In genomic region chr17:16435951-16436886, GRCh38 we compare ENCODE assay signal across 1 cellular context.
TF ChIP-seq lines count a peak whose summit lies in the region.

No MANE protein-coding gene starts in this region.

TF ChIP-seq in HepG2, 621 proteins besides CTCF, POLR2A, EP300 and RAD21 (continued from another document and continues in another):
- TF ChIP-seq ZNF597 (CRISPR knock-in tag; IDR thresholded peaks at IDR 0.05) (no peak), ZEB1 (IDR thresholded peaks at IDR 0.05; ENCODE audit: insufficient replicate concordance, low read depth) (no peak), ZNF775 (CRISPR knock-in tag; IDR thresholded peaks at IDR 0.05; ENCODE audit: borderline replicate concordance) (no peak), KLF11 (CRISPR knock-in tag; IDR thresholded peaks at IDR 0.05) (no peak), KMT2B (CRISPR knock-in tag; IDR thresholded peaks at IDR 0.05) (no peak), RXRB (CRISPR knock-in tag; IDR thresholded peaks at IDR 0.05; ENCODE audit: borderline replicate concordance) (peak; percentile 29; the same call in 1 of the 2 replicates), RFX3 (CRISPR knock-in tag; IDR thresholded peaks at IDR 0.05) (no peak), ZNF180 (CRISPR knock-in tag; IDR thresholded peaks at IDR 0.05; ENCODE audit: borderline replicate concordance, low read depth) (no peak), ZFP62 (CRISPR knock-in tag; IDR thresholded peaks at IDR 0.05) (no peak), SETDB1 (CRISPR knock-in tag; IDR thresholded peaks at IDR 0.05; ENCODE audit: borderline replicate concordance) (no peak), MTA1 (CRISPR knock-in tag; IDR thresholded peaks at IDR 0.05; ENCODE audit: borderline replicate concordance) (0 out of 2 replicates have a peak, but pooled peaks have one; percentile 67), PHB2 (IDR thresholded peaks at IDR 0.05; ENCODE audit: partially characterized antibody) (no peak), POLR2AphosphoS5 (IDR thresholded peaks at IDR 0.05; ENCODE audit: low read depth, low read length) (no peak), KDM6A (CRISPR knock-in tag; IDR thresholded peaks at IDR 0.05; ENCODE audit: low read depth) (no peak), NONO (IDR thresholded peaks at IDR 0.05) (no peak), NONO (CRISPR knock-in tag; conservative IDR thresholded peaks at IDR 0.05) (no peak), ZNF564 (CRISPR knock-in tag; IDR thresholded peaks at IDR 0.05) (no peak), TRIM24 (CRISPR knock-in tag; IDR thresholded peaks at IDR 0.05) (no peak), FOXK1 (CRISPR knock-in tag; IDR thresholded peaks at IDR 0.05; ENCODE audit: borderline replicate concordance, low read depth) (no peak), IKZF5 (CRISPR knock-in tag; IDR thresholded peaks at IDR 0.05) (0 out of 2 replicates have a peak, but pooled peaks have one; percentile 6), ZSCAN20 (CRISPR knock-in tag; IDR thresholded peaks at IDR 0.05; ENCODE audit: borderline replicate concordance) (no peak), ZNF770 (CRISPR knock-in tag; IDR thresholded peaks at IDR 0.05) (0 out of 2 replicates have a peak, but pooled peaks have one; percentile 12), NPAS2 (CRISPR knock-in tag; IDR thresholded peaks at IDR 0.05; ENCODE audit: borderline replicate concordance) (0 out of 2 replicates have a peak, but pooled peaks have one; percentile 44), NR1H2 (CRISPR knock-in tag; IDR thresholded peaks at IDR 0.05; ENCODE audit: borderline replicate concordance, low read depth) (no peak), ZNF605 (CRISPR knock-in tag; IDR thresholded peaks at IDR 0.05) (no peak), HMG20B (CRISPR knock-in tag; conservative IDR thresholded peaks at IDR 0.05) (no peak), HINFP (CRISPR knock-in tag; IDR thresholded peaks at IDR 0.05; ENCODE audit: low read depth) (no peak; the same call in 1 of the 2 replicates), ZNF589 (CRISPR knock-in tag; conservative IDR thresholded peaks at IDR 0.05) (0 out of 2 replicates have a peak, but pooled peaks have one; percentile 39), MYNN (CRISPR knock-in tag; IDR thresholded peaks at IDR 0.05; ENCODE audit: low read depth) (no peak), HMG20A (CRISPR knock-in tag; IDR thresholded peaks at IDR 0.05; ENCODE audit: borderline replicate concordance) (0 out of 2 replicates have a peak, but pooled peaks have one; percentile 40), SOX6 (IDR thresholded peaks at IDR 0.05) (no peak), SOX6 (CRISPR knock-in tag; IDR thresholded peaks at IDR 0.05) (0 out of 2 replicates have a peak, but pooled peaks have one; percentile 31), KAT7 (CRISPR knock-in tag; IDR thresholded peaks at IDR 0.05; ENCODE audit: borderline replicate concordance) (no peak), TEAD3 (CRISPR knock-in tag; optimal IDR thresholded peaks at IDR 0.05; ENCODE audit: borderline replicate concordance) (peak; percentile 12), ZFP36 (IDR thresholded peaks at IDR 0.05; ENCODE audit: borderline replicate concordance, low read depth, low read length, partially characterized antibody) (no peak), ZNF501 (CRISPR knock-in tag; IDR thresholded peaks at IDR 0.05) (no peak), ZFYVE20 (CRISPR knock-in tag; IDR thresholded peaks at IDR 0.05; ENCODE audit: borderline replicate concordance, low read depth) (no peak), ZNF784 (CRISPR knock-in tag; IDR thresholded peaks at IDR 0.05; ENCODE audit: borderline replicate concordance) (no peak), MAFF (IDR thresholded peaks at IDR 0.05; ENCODE audit: low read depth, low read length) (no peak), ZNF547 (CRISPR knock-in tag; IDR thresholded peaks at IDR 0.05) (no peak), ZBTB4 (CRISPR knock-in tag; IDR thresholded peaks at IDR 0.05; ENCODE audit: borderline replicate concordance) (0 out of 2 replicates have a peak, but pooled peaks have one; percentile 53), CEBPG (CRISPR knock-in tag; IDR thresholded peaks at IDR 0.05) (no peak), GATAD1 (CRISPR knock-in tag; IDR thresholded peaks at IDR 0.05) (no peak), TMF1 (CRISPR knock-in tag; IDR thresholded peaks at IDR 0.05; ENCODE audit: low read depth) (no peak), MATR3 (CRISPR knock-in tag; IDR thresholded peaks at IDR 0.05) (no peak), CREB1 (IDR thresholded peaks at IDR 0.05) (no peak), CREB1 (CRISPR knock-in tag; IDR thresholded peaks at IDR 0.05) (no peak), ZNF556 (CRISPR knock-in tag; IDR thresholded peaks at IDR 0.05; ENCODE audit: borderline replicate concordance) (no peak), MXD1 (CRISPR knock-in tag; IDR thresholded peaks at IDR 0.05) (no peak), ZBTB2 (CRISPR knock-in tag; IDR thresholded peaks at IDR 0.05; ENCODE audit: low read depth) (no peak), ZFY (CRISPR knock-in tag; IDR thresholded peaks at IDR 0.05) (no peak), SMAD1 (CRISPR knock-in tag; IDR thresholded peaks at IDR 0.05; ENCODE audit: borderline replicate concordance, low read depth) (0 out of 2 replicates have a peak, but pooled peaks have one; percentile 58), ZGPAT (CRISPR knock-in tag; IDR thresholded peaks at IDR 0.05) (peak; percentile 16; the same call in 1 of the 2 replicates), DBP (CRISPR knock-in tag; IDR thresholded peaks at IDR 0.05; ENCODE audit: not compliant biosample characterization) (no peak)
